8 cellular contexts compared by ENCODE assay signal in the genomic region with DNA sequence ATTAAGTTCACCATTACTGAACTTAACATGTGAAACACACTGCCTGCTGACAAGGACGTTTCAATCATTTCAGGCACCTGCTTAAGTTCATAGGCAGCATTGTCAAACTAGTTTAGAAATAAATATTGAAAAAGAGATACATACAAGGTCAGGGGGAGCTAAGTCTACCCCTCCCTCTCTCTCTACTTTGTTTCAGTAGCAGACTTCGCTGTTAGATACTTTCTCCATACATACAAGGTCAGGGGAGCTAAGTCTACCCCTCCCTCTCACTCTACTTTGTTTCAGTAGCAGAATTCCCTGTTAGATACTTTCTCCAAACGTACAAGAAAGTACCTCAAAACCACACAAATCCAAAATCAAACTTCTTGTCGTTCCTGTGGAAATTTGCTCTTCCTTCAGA.
"Had no signal": no experiment of that assay in that cellular context is flagged by ENCODE, and none has a peak within 500 bp of the region (broad histone marks: within the 10 kb centered on the region; RNA-seq: fewer than 3 reads in every experiment).

No MANE protein-coding gene starts in this region.

- H3K4me3 ChIP-seq: GM23338 had no signal

- H3K27ac Mint-ChIP-seq: GM23338, H9, IgD-negative memory B cell had no signal

- ATAC-seq: GM23338 had no signal

- DNase-seq: H9, HCEC 1CT, KBM-7 had no signal

- FAIRE-seq: H1, H54, HTR-8/SVneo had no signal

- H3K4me3 Mint-ChIP-seq: GM23338, H9, IgD-negative memory B cell had no signal

- H2AFZ ChIP-seq: GM23338 had no signal

- H3K9me3 Mint-ChIP-seq: GM23338, H9, IgD-negative memory B cell had no signal

- H3K4me1 Mint-ChIP-seq: H9, IgD-negative memory B cell had no signal

- H3K4me2 ChIP-seq: GM23338 had no signal

- H3K27me3 Mint-ChIP-seq: IgD-negative memory B cell had no signal
